1 cellular context compared by ENCODE assay signal in the genomic region with DNA sequence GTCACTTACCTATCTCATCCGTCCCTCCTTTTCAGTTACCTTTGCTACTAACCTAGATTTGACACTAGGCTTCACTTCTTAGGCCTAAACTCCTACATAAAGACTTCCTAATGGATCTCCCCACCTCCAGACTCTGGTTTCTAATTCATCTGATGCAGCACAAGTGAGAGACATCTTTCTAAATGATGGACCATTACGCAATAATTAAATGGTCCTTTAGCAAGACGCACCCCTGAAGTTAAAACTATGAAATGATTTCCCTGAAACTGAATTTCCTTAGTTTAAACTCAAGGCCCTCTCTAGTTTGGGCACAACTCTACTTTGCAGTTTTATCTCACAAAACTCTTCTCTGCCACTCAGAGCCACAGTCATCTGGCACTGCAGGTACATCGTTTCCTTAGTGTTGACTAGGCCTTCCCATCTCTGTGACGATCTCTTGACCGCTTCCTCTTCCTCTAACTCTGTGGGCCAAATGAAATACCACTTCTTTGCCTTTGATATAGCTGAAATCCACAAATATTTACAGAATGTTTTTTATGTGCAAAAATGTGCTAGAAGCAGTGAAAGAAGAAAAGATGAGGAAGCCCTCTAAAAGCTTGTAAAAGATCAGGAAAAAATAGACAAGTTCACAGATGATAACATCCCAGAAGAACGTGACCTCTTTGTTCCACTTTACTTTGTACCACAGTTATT.
A peak's percentile ranks its signal among the peaks of the same experiment; 100 is the strongest.
TF ChIP-seq lines count a peak whose summit lies in the region.

No MANE protein-coding gene starts in this region.

TF ChIP-seq in GM12878, 131 proteins besides CTCF, POLR2A, EP300 and RAD21 (continued from another document and continues in another):
- TF ChIP-seq, protein P1, sequence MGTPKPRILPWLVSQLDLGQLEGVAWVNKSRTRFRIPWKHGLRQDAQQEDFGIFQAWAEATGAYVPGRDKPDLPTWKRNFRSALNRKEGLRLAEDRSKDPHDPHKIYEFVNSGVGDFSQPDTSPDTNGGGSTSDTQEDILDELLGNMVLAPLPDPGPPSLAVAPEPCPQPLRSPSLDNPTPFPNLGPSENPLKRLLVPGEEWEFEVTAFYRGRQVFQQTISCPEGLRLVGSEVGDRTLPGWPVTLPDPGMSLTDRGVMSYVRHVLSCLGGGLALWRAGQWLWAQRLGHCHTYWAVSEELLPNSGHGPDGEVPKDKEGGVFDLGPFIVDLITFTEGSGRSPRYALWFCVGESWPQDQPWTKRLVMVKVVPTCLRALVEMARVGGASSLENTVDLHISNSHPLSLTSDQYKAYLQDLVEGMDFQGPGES (IDR thresholded peaks at IDR 0.05), result no peak
- 0 out of 2 replicates have a peak, but pooled peaks have one; percentile 20 for TF ChIP-seq CREM (IDR thresholded peaks at IDR 0.05; ENCODE audit: low read depth)
- no peak for TF ChIP-seq SRF (IDR thresholded peaks at IDR 0.05; ENCODE audit: low read depth in 2 of 2, low read length in 2 of 2)
- no peak for TF ChIP-seq SP1 (IDR thresholded peaks at IDR 0.05; ENCODE audit: low read depth, low read length)
- TF ChIP-seq, protein P2, sequence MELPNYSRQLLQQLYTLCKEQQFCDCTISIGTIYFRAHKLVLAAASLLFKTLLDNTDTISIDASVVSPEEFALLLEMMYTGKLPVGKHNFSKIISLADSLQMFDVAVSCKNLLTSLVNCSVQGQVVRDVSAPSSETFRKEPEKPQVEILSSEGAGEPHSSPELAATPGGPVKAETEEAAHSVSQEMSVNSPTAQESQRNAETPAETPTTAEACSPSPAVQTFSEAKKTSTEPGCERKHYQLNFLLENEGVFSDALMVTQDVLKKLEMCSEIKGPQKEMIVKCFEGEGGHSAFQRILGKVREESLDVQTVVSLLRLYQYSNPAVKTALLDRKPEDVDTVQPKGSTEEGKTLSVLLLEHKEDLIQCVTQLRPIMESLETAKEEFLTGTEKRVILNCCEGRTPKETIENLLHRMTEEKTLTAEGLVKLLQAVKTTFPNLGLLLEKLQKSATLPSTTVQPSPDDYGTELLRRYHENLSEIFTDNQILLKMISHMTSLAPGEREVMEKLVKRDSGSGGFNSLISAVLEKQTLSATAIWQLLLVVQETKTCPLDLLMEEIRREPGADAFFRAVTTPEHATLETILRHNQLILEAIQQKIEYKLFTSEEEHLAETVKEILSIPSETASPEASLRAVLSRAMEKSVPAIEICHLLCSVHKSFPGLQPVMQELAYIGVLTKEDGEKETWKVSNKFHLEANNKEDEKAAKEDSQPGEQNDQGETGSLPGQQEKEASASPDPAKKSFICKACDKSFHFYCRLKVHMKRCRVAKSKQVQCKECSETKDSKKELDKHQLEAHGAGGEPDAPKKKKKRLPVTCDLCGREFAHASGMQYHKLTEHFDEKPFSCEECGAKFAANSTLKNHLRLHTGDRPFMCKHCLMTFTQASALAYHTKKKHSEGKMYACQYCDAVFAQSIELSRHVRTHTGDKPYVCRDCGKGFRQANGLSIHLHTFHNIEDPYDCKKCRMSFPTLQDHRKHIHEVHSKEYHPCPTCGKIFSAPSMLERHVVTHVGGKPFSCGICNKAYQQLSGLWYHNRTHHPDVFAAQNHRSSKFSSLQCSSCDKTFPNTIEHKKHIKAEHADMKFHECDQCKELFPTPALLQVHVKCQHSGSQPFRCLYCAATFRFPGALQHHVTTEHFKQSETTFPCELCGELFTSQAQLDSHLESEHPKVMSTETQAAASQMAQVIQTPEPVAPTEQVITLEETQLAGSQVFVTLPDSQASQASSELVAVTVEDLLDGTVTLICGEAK (IDR thresholded peaks at IDR 0.05; ENCODE audit: borderline replicate concordance), result peak; percentile 23; the same call in 1 of the 2 replicates
- TF ChIP-seq NFYA (IDR thresholded peaks at IDR 0.05; ENCODE audit: borderline replicate concordance, low read depth, low read length), result no peak
- TF ChIP-seq GABPA (IDR thresholded peaks at IDR 0.05; ENCODE audit: low read depth), result peak; percentile 44; the same call in 1 of the 2 replicates
- TF ChIP-seq, protein P3, sequence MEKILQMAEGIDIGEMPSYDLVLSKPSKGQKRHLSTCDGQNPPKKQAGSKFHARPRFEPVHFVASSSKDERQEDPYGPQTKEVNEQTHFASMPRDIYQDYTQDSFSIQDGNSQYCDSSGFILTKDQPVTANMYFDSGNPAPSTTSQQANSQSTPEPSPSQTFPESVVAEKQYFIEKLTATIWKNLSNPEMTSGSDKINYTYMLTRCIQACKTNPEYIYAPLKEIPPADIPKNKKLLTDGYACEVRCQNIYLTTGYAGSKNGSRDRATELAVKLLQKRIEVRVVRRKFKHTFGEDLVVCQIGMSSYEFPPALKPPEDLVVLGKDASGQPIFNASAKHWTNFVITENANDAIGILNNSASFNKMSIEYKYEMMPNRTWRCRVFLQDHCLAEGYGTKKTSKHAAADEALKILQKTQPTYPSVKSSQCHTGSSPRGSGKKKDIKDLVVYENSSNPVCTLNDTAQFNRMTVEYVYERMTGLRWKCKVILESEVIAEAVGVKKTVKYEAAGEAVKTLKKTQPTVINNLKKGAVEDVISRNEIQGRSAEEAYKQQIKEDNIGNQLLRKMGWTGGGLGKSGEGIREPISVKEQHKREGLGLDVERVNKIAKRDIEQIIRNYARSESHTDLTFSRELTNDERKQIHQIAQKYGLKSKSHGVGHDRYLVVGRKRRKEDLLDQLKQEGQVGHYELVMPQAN (conservative IDR thresholded peaks at IDR 0.05), result no peak
- no peak for TF ChIP-seq NR2C1 (IDR thresholded peaks at IDR 0.05)
- no peak for TF ChIP-seq CREB1 (IDR thresholded peaks at IDR 0.05; ENCODE audit: low read depth)
- no peak for TF ChIP-seq ASH2L (IDR thresholded peaks at IDR 0.05; ENCODE audit: borderline replicate concordance, low read depth)
- TF ChIP-seq, protein P4, sequence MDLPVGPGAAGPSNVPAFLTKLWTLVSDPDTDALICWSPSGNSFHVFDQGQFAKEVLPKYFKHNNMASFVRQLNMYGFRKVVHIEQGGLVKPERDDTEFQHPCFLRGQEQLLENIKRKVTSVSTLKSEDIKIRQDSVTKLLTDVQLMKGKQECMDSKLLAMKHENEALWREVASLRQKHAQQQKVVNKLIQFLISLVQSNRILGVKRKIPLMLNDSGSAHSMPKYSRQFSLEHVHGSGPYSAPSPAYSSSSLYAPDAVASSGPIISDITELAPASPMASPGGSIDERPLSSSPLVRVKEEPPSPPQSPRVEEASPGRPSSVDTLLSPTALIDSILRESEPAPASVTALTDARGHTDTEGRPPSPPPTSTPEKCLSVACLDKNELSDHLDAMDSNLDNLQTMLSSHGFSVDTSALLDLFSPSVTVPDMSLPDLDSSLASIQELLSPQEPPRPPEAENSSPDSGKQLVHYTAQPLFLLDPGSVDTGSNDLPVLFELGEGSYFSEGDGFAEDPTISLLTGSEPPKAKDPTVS (IDR thresholded peaks at IDR 0.05; ENCODE audit: low read depth, low read length), result no peak
- no peak for TF ChIP-seq CHD4 (IDR thresholded peaks at IDR 0.05)
- TF ChIP-seq, protein P5, sequence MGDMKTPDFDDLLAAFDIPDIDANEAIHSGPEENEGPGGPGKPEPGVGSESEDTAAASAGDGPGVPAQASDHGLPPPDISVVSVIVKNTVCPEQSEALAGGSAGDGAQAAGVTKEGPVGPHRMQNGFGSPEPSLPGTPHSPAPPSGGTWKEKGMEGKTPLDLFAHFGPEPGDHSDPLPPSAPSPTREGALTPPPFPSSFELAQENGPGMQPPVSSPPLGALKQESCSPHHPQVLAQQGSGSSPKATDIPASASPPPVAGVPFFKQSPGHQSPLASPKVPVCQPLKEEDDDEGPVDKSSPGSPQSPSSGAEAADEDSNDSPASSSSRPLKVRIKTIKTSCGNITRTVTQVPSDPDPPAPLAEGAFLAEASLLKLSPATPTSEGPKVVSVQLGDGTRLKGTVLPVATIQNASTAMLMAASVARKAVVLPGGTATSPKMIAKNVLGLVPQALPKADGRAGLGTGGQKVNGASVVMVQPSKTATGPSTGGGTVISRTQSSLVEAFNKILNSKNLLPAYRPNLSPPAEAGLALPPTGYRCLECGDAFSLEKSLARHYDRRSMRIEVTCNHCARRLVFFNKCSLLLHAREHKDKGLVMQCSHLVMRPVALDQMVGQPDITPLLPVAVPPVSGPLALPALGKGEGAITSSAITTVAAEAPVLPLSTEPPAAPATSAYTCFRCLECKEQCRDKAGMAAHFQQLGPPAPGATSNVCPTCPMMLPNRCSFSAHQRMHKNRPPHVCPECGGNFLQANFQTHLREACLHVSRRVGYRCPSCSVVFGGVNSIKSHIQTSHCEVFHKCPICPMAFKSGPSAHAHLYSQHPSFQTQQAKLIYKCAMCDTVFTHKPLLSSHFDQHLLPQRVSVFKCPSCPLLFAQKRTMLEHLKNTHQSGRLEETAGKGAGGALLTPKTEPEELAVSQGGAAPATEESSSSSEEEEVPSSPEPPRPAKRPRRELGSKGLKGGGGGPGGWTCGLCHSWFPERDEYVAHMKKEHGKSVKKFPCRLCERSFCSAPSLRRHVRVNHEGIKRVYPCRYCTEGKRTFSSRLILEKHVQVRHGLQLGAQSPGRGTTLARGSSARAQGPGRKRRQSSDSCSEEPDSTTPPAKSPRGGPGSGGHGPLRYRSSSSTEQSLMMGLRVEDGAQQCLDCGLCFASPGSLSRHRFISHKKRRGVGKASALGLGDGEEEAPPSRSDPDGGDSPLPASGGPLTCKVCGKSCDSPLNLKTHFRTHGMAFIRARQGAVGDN (IDR thresholded peaks at IDR 0.05), result peak; percentile 38; the same call in 1 of the 2 replicates
- no peak for TF ChIP-seq ZNF622 (IDR thresholded peaks at IDR 0.05)
- TF ChIP-seq TCF12 (IDR thresholded peaks at IDR 0.05; ENCODE audit: low read depth, low read length), result no peak
- TF ChIP-seq IRF4 (IDR thresholded peaks at IDR 0.05; ENCODE audit: low read depth, low read length), result no peak
- TF ChIP-seq SPI1 (IDR thresholded peaks at IDR 0.05; ENCODE audit: borderline replicate concordance, insufficient read depth, low read depth, low read length), result peak; percentile 76
- TF ChIP-seq SIX5 (IDR thresholded peaks at IDR 0.05; ENCODE audit: low read depth, low read length, severe bottlenecking), result no peak
- TF ChIP-seq TCF3 (IDR thresholded peaks at IDR 0.05; ENCODE audit: borderline replicate concordance, insufficient read depth, low read depth, low read length), result no peak
- TF ChIP-seq SIN3A (IDR thresholded peaks at IDR 0.05; ENCODE audit: low read depth, low read length), result no peak
- no peak for TF ChIP-seq SMARCA5 (IDR thresholded peaks at IDR 0.05)
- no peak for TF ChIP-seq EZH2 (IDR thresholded peaks at IDR 0.05; ENCODE audit: borderline replicate concordance, control insufficient read depth, low read depth, low read length)
- no peak for TF ChIP-seq FOXK2 (IDR thresholded peaks at IDR 0.05)
- TF ChIP-seq NR2F1 (conservative IDR thresholded peaks at IDR 0.05), result no peak
- TF ChIP-seq, protein P6, sequence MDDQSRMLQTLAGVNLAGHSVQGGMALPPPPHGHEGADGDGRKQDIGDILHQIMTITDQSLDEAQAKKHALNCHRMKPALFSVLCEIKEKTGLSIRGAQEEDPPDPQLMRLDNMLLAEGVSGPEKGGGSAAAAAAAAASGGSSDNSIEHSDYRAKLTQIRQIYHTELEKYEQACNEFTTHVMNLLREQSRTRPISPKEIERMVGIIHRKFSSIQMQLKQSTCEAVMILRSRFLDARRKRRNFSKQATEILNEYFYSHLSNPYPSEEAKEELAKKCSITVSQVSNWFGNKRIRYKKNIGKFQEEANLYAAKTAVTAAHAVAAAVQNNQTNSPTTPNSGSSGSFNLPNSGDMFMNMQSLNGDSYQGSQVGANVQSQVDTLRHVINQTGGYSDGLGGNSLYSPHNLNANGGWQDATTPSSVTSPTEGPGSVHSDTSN (IDR thresholded peaks at IDR 0.05; ENCODE audit: insufficient replicate concordance, low read depth, low read length), result no peak
- TF ChIP-seq JUND (IDR thresholded peaks at IDR 0.05; ENCODE audit: low read depth, low read length), result no peak
- TF ChIP-seq, protein P7, sequence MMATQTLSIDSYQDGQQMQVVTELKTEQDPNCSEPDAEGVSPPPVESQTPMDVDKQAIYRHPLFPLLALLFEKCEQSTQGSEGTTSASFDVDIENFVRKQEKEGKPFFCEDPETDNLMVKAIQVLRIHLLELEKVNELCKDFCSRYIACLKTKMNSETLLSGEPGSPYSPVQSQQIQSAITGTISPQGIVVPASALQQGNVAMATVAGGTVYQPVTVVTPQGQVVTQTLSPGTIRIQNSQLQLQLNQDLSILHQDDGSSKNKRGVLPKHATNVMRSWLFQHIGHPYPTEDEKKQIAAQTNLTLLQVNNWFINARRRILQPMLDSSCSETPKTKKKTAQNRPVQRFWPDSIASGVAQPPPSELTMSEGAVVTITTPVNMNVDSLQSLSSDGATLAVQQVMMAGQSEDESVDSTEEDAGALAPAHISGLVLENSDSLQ (IDR thresholded peaks at IDR 0.05), result peak; percentile 40; the same call in 1 of the 2 replicates
- no peak for TF ChIP-seq MXI1 (IDR thresholded peaks at IDR 0.05; ENCODE audit: low read depth, low read length)
- TF ChIP-seq POU2F2 (IDR thresholded peaks at IDR 0.05; ENCODE audit: borderline replicate concordance, low read depth, low read length), result no peak
- no peak for TF ChIP-seq ZSCAN29 (IDR thresholded peaks at IDR 0.05)
- TF ChIP-seq ETV6 (conservative IDR thresholded peaks at IDR 0.05 in 1 of 2, IDR thresholded peaks at IDR 0.05 in 1 of 2; ENCODE audit: borderline replicate concordance in 1 of 2, low read depth in 1 of 2), result peak in 1 of 2 experiments; percentile 36; a peak in 1 of 4 replicates
- TF ChIP-seq, protein P8, sequence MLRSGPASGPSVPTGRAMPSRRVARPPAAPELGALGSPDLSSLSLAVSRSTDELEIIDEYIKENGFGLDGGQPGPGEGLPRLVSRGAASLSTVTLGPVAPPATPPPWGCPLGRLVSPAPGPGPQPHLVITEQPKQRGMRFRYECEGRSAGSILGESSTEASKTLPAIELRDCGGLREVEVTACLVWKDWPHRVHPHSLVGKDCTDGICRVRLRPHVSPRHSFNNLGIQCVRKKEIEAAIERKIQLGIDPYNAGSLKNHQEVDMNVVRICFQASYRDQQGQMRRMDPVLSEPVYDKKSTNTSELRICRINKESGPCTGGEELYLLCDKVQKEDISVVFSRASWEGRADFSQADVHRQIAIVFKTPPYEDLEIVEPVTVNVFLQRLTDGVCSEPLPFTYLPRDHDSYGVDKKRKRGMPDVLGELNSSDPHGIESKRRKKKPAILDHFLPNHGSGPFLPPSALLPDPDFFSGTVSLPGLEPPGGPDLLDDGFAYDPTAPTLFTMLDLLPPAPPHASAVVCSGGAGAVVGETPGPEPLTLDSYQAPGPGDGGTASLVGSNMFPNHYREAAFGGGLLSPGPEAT (IDR thresholded peaks at IDR 0.05; ENCODE audit: low read depth), result no peak
- TF ChIP-seq, protein P9, sequence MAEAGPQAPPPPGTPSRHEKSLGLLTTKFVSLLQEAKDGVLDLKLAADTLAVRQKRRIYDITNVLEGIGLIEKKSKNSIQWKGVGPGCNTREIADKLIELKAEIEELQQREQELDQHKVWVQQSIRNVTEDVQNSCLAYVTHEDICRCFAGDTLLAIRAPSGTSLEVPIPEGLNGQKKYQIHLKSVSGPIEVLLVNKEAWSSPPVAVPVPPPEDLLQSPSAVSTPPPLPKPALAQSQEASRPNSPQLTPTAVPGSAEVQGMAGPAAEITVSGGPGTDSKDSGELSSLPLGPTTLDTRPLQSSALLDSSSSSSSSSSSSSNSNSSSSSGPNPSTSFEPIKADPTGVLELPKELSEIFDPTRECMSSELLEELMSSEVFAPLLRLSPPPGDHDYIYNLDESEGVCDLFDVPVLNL (IDR thresholded peaks at IDR 0.05; ENCODE audit: low read depth, low read length), result no peak
- no peak for TF ChIP-seq HCFC1 (IDR thresholded peaks at IDR 0.05; ENCODE audit: low read length)
- no peak for TF ChIP-seq BCL11A (IDR thresholded peaks at IDR 0.05; ENCODE audit: low read depth, low read length)
- no peak for TF ChIP-seq NBN (IDR thresholded peaks at IDR 0.05)
- TF ChIP-seq LARP7 (IDR thresholded peaks at IDR 0.05), result no peak
